Comparison of ENCODE assay signal across 13 cellular contexts in the genomic region with DNA sequence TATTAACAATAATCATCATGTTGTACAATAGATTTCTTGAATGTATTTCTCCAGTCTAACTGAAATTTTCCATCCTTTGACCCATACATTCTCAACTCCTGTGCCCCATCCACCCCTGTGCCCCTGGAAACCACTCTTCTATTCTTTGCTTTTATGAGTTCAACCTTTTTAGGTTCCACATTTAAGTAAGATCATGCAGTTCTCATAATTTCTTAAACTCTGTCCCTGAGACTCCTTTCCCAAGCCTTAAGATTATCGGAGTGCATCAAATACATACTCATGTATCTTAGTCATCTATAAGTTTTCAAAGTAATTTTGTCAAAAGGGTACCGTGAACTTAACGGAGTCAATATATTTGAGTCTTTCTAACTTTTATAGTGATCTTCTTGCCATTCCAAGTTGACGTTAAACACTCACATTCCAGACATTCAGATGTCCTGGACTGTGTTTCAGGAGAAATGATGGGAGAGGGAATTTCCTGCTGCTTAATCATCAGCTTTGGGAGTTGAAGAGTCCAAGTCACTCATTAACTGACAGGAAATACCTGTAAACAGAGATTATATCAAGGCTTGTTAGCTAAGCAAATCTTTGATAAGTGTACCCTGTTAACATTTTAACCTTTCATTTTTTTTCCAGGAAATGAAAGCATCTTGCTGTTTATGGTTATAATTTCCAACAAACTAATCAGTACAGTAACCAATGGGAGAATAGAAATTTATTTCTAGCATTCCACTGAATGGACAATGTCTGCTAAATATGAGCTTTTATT.
DNase-seq lines count a peak whose midpoint lies in the region; ATAC-seq, FAIRE-seq and TF ChIP-seq lines count a peak whose summit lies in the region.
"Had no signal": no experiment of that assay in that cellular context is flagged by ENCODE, and none has a peak within 500 bp of the region (broad histone marks: within the 10 kb centered on the region; RNA-seq: fewer than 3 reads in every experiment).

No MANE protein-coding gene starts in this region.

- TF ChIP-seq POLR2A in esophagus squamous epithelium (IDR thresholded peaks at IDR 0.05): no peak

- H3K4me3 Mint-ChIP-seq in natural killer cell: no peak overlapping the region
- H3K4me3 Mint-ChIP-seq: stimulated activated naive B cell treated with anti-CD40 and anti-IgM and Interleukin-4, amounts not matched to agents 10 μg/mL and 1 μg/mL and 100 μg/mL, for 72 hours; T-helper 17 cell had no signal

- H3K27ac ChIP-seq in left lung (peak overlapping the region in 1 of 2 donors; percentile 19), esophagus squamous epithelium (peak overlapping the region in 1 of 4 donors; percentile 13)
- H3K27ac ChIP-seq: BLaER1 treated with 17β-estradiol and CSF1 and Interleukin-3, amounts not matched to agents 10 nM and 100 nM; gastrocnemius medialis had no signal

- H3K36me3 Mint-ChIP-seq in natural killer cell: no peaks in the 10 kb centered on the region
- H3K36me3 Mint-ChIP-seq: stimulated activated naive B cell treated with anti-CD40 and anti-IgM and Interleukin-4, amounts not matched to agents 10 μg/mL and 1 μg/mL and 100 μg/mL, for 72 hours had no signal

- H3K4me1 Mint-ChIP-seq in natural killer cell: no peaks in the 10 kb centered on the region
- H3K4me1 Mint-ChIP-seq: T-helper 17 cell had no signal

- H3K9me3 ChIP-seq in left lung: no peaks in the 10 kb centered on the region
- H3K9me3 ChIP-seq in esophagus squamous epithelium: no peaks in the 10 kb centered on the region
- H3K9me3 ChIP-seq: BLaER1 treated with 17β-estradiol and CSF1 and Interleukin-3, amounts not matched to agents 10 nM and 100 nM; gastrocnemius medialis had no signal

- intact Hi-C loops in left lung (cut with DNase I) (no loop called here), esophagus squamous epithelium (cut with DNase I) (no loop called here), natural killer cell (cut with micrococcal nuclease) (no loop called here)

- H3K4me1 ChIP-seq in left lung: peaks cover 12 to 29% of the 10 kb centered on the region in 2 donors
- peaks cover 0 to 39% (median 12%) of the 10 kb centered on the region in 3 donors for H3K4me1 ChIP-seq in esophagus squamous epithelium
- H3K4me1 ChIP-seq: gastrocnemius medialis had no signal

- ATAC-seq in left lung: peak; percentile 72
- no peak for ATAC-seq in GM21360 (IDR thresholded peaks at IDR 0.05; ENCODE audit: unreplicated experiment)
- no peak for ATAC-seq in natural killer cell
- ATAC-seq: gastrocnemius medialis; stimulated activated naive B cell treated with anti-CD40 and anti-IgM and Interleukin-4, amounts not matched to agents 10 μg/mL and 1 μg/mL and 100 μg/mL, for 72 hours; T-helper 17 cell had no signal

- WGBS in esophagus squamous epithelium, 2 donors: 54 to 61% methylated on average over 4 of the region's 4 CpGs

- H3K27me3 ChIP-seq in left lung: no peaks in the 10 kb centered on the region
- no peaks in the 10 kb centered on the region for H3K27me3 ChIP-seq in esophagus squamous epithelium
- H3K27me3 ChIP-seq: BLaER1 treated with 17β-estradiol and CSF1 and Interleukin-3, amounts not matched to agents 10 nM and 100 nM; gastrocnemius medialis had no signal

- H3K4me3 ChIP-seq in left lung: no peak overlapping the region
- no peak overlapping the region for H3K4me3 ChIP-seq in esophagus squamous epithelium
- H3K4me3 ChIP-seq: BLaER1 treated with 17β-estradiol and CSF1 and Interleukin-3, amounts not matched to agents 10 nM and 100 nM; gastrocnemius medialis had no signal

- no peaks in the 10 kb centered on the region for H3K9me3 Mint-ChIP-seq in natural killer cell
- H3K9me3 Mint-ChIP-seq: stimulated activated naive B cell treated with anti-CD40 and anti-IgM and Interleukin-4, amounts not matched to agents 10 μg/mL and 1 μg/mL and 100 μg/mL, for 72 hours had no signal

- peaks cover 3 to 15% of the 10 kb centered on the region in 2 donors for H3K27me3 Mint-ChIP-seq in natural killer cell (ENCODE audit: low read depth in 2 of 2)
- H3K27me3 Mint-ChIP-seq: stimulated activated naive B cell treated with anti-CD40 and anti-IgM and Interleukin-4, amounts not matched to agents 10 μg/mL and 1 μg/mL and 100 μg/mL, for 72 hours had no signal

- peak; percentile 95 for DNase-seq in A172 (ENCODE audit: low spot score)
- peak; percentile 86 for DNase-seq in HS-27A (ENCODE audit: low read depth)
- peak; percentile 83 for DNase-seq in astrocyte of the hippocampus (ENCODE audit: low read depth, low spot score)
- no peak for DNase-seq in left lung
- no peak for DNase-seq in GM19239 (ENCODE audit: insufficient read length, low spot score)
- no peak for DNase-seq in esophagus squamous epithelium (lab: John Stamatoyannopoulos, UW)
- no peak for DNase-seq in natural killer cell
- DNase-seq: activated gamma-delta T cell treated with Interleukin-2 at 50 U/mL for 16 hours; gastrocnemius medialis; stimulated activated naive B cell treated with anti-CD40 and anti-IgM and Interleukin-4, amounts not matched to agents 10 μg/mL and 1 μg/mL and 100 μg/mL, for 72 hours; T-helper 17 cell had no signal

- TF ChIP-seq CTCF in left lung (IDR thresholded peaks at IDR 0.05) (no peak), esophagus squamous epithelium (IDR thresholded peaks at IDR 0.05) (no peak), natural killer cell (IDR thresholded peaks at IDR 0.05) (no peak)

- H3K36me3 ChIP-seq in left lung (no peaks in the 10 kb centered on the region), esophagus squamous epithelium (peaks cover 0 to 13% (median 0%) of the 10 kb centered on the region in 3 donors)
- H3K36me3 ChIP-seq: BLaER1 treated with 17β-estradiol and CSF1 and Interleukin-3, amounts not matched to agents 10 nM and 100 nM; gastrocnemius medialis had no signal

- no peak overlapping the region for H3K27ac Mint-ChIP-seq in natural killer cell
- H3K27ac Mint-ChIP-seq: stimulated activated naive B cell treated with anti-CD40 and anti-IgM and Interleukin-4, amounts not matched to agents 10 μg/mL and 1 μg/mL and 100 μg/mL, for 72 hours; T-helper 17 cell had no signal

- FAIRE-seq in GM19239 (lab: Jason Lieb, UNC): no peak

Comparison
In these comparisons a context has a peak if more than half of its experiments do, and no peak if none do; other contexts are left out.
1. DNase-seq: peak in A172 (single experiment), HS-27A (single experiment) and astrocyte of the hippocampus (single experiment); none in left lung (0 of 2), GM19239 (single experiment), esophagus squamous epithelium (single experiment) and natural killer cell (single experiment).